Comparison of ENCODE assay signal across 8 cellular contexts in the genomic region with DNA sequence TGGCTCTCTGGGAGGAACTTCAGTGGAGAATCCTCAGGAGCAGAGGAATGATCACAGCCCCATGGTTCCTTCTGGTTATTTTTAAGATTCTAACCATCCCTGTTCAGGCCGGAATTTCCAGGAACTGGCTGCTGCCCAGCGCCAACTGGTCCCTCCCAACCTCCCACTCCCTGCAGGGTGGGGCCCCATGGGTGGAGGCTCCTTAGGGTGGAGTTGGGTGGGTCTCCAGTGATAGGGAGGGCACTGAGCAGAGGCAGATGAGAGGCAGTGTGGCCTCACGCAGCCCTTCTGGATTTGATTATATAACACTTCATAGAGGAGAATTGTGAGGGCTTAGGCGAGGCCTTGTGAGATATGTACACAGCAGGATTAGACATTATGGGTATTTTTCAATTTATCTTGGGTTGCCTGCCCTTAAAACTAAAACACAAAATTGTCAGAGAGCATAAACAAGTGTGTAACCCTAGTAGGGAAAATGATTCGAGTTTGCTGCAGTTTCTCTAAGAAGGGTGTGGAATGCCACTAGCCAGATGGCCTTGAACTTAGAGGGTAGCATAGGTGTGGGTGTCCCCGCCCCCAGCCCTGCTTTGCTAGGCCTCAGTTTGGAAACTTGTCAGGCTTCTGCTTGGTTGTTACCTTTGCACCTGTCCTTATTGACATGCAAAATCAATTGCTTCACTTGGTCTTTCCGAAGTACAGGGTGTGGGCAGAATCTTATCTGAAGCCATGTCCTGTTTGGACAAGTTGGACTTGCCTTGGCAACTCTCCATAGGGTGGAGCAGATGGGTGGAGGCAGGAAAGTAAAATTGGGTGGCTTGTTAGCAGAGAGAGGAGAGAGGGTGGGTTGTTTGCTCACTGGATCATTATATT. TPM values are rescaled to one million over a fixed set of nuclear protein-coding genes. Genes with fewer than 3 reads are reported as not detected.
DNase-seq lines count a peak whose midpoint lies in the region; ATAC-seq and TF ChIP-seq lines count a peak whose summit lies in the region.

No MANE protein-coding gene starts in this region.

- H3K27me3 ChIP-seq in right cardiac atrium (ENCODE audit: control insufficient read depth, insufficient read depth) (no peaks in the 10 kb centered on the region), spleen (replicated peaks in 1 of 7) (no peaks in the 10 kb centered on the region)

- peaks cover 36% of the 10 kb centered on the region for H3K4me1 ChIP-seq in right cardiac atrium (ENCODE audit: control insufficient read depth, insufficient read depth, low read length)
- H3K4me1 ChIP-seq in spleen, result peaks cover 82 to 100% (median 98%) of the 10 kb centered on the region in 6 donors

- H3K9me3 ChIP-seq in right cardiac atrium (ENCODE audit: control insufficient read depth, low read length), result no peaks in the 10 kb centered on the region
- H3K9me3 ChIP-seq in spleen, result no peaks in the 10 kb centered on the region

- ATAC-seq in activated naive CD4-positive, alpha-beta T cell treated with anti-CD3 and anti-CD28 coated beads, Interleukin-2, amount 50 U/mL, for 72 hours, result no peak
- ATAC-seq in right cardiac atrium, result peak; percentile 88 to 93
- no peak for ATAC-seq in GM18498 (IDR thresholded peaks at IDR 0.05; ENCODE audit: unreplicated experiment)

- peak overlapping the region; percentile 77 to 85 for H3K27ac Mint-ChIP-seq in activated naive CD4-positive, alpha-beta T cell treated with anti-CD3 and anti-CD28 coated beads, Interleukin-2, amount 50 U/mL, for 72 hours

- H3K4me3 ChIP-seq in HFF-Myc (replicated peaks; ENCODE audit: low read depth, low read length), result no peak overlapping the region
- H3K4me3 ChIP-seq in right cardiac atrium (ENCODE audit: low read length), result no peak overlapping the region
- H3K4me3 ChIP-seq in spleen, result peak overlapping the region in 1 of 8 donors; percentile 21

- H3K27ac ChIP-seq in 22Rv1 (peak overlapping the region; percentile 92), right cardiac atrium (ENCODE audit: low read length) (peak overlapping the region; percentile 79), spleen (peak overlapping the region; percentile 62 to 100 (median 99))

- H3K36me3 Mint-ChIP-seq in activated naive CD4-positive, alpha-beta T cell treated with anti-CD3 and anti-CD28 coated beads, Interleukin-2, amount 50 U/mL, for 72 hours, result no peaks in the 10 kb centered on the region

- peak; percentile 74 for DNase-seq in HFF-Myc (ENCODE audit: extremely low read depth, low read depth)
- DNase-seq in activated naive CD4-positive, alpha-beta T cell treated with anti-CD3 and anti-CD28 coated beads, Interleukin-2, amount 50 U/mL, for 72 hours (ENCODE audit: low spot score in 2 of 2), result no peak
- peak; percentile 83 to 89 (median 85) for DNase-seq in right cardiac atrium
- DNase-seq in spleen, result no peak
- no peak for DNase-seq in head of caudate nucleus
- DNase-seq in iPS-NIHi11 (ENCODE audit: low spot score), result no peak

- H3K9me3 Mint-ChIP-seq in activated naive CD4-positive, alpha-beta T cell treated with anti-CD3 and anti-CD28 coated beads, Interleukin-2, amount 50 U/mL, for 72 hours, result no peaks in the 10 kb centered on the region

- intact Hi-C loops in right cardiac atrium (cut with DNase I), result loop anchor here (5.0 kb wide), 5 partner anchors 351 to 611 kb away; no protein-coding TSS in a partner anchor
- intact Hi-C loops in spleen (cut with DNase I; ENCODE audit: low total_unique reads), result loop anchor here (10.0 kb wide), 1 partner anchor 609 kb away; no protein-coding TSS in a partner anchor
- intact Hi-C loops in head of caudate nucleus (cut with DNase I), result loop anchor here (10.0 kb wide), 1 partner anchor 609 kb away; no protein-coding TSS in a partner anchor

- TF ChIP-seq POLR2A in spleen (IDR thresholded peaks at IDR 0.05), result no peak

- TF ChIP-seq CTCF in 22Rv1 (IDR thresholded peaks at IDR 0.05), result no peak
- TF ChIP-seq CTCF in HFF-Myc (IDR thresholded peaks at IDR 0.05; ENCODE audit: low read depth, low read length, missing control alignments), result no peak
- TF ChIP-seq CTCF in spleen (IDR thresholded peaks at IDR 0.05 in 8 of 11, conservative IDR thresholded peaks at IDR 0.05 in 3 of 11), result no peak

- no peaks in the 10 kb centered on the region for H3K36me3 ChIP-seq in spleen

- 17% methylated on average over 7 of the region's 7 CpGs for WGBS in right cardiac atrium
- WGBS in spleen, 5 donors, result 34 to 56% (median 48%) methylated on average over 7 of the region's 7 CpGs

RNA-seq across cellular contexts. Expression of gene KLF3, which starts 9.3 kb away (rescaled TPM):
- 10 to 100 TPM in 1 of 2 donors, 1 to 10 TPM in 1; 6.9 to 10.1 TPM for total RNA-seq in activated naive CD4-positive, alpha-beta T cell treated with anti-CD3 and anti-CD28 coated beads, Interleukin-2, amount 50 U/mL, for 72 hours
- 10 to 100 TPM; 22.2 to 29.3 (median 25.4) TPM for total RNA-seq in right cardiac atrium
- polyA plus RNA-seq in right cardiac atrium, result 10.6 TPM
- 10 to 100 TPM; 60.6 to 87.5 (median 77.9) TPM for total RNA-seq in spleen
- 10 to 100 TPM in 1 of 3 donors, 1 to 10 TPM in 2; 8.0 to 16.4 (median 9.5) TPM for polyA plus RNA-seq in spleen

Comparison
In these comparisons a context has a peak if more than half of its experiments do, and no peak if none do; other contexts are left out.
1. DNase-seq: peak in HFF-Myc (single experiment) and right cardiac atrium (3 of 3); none in activated naive CD4-positive, alpha-beta T cell treated with anti-CD3 and anti-CD28 coated beads, Interleukin-2, amount 50 U/mL, for 72 hours (0 of 2), spleen (single experiment), head of caudate nucleus (0 of 42) and iPS-NIHi11 (single experiment).
2. ATAC-seq: peak in right cardiac atrium (2 of 2); none in activated naive CD4-positive, alpha-beta T cell treated with anti-CD3 and anti-CD28 coated beads, Interleukin-2, amount 50 U/mL, for 72 hours (0 of 2) and GM18498 (single experiment).
3. Peak in every context shown above with its lines, with median percentiles within 50 percentile points of each other: H3K27ac ChIP-seq.